8 cellular contexts compared by ENCODE assay signal in genomic region chr10:79249156-79250121, GRCh38.
DNase-seq lines count a peak whose midpoint lies in the region; ATAC-seq and TF ChIP-seq lines count a peak whose summit lies in the region.

No MANE protein-coding gene starts in this region.

- H3K36me3 Mint-ChIP-seq in Calu3 (ENCODE audit: insufficient read depth, unreplicated experiment) = peaks cover 4% of the 10 kb centered on the region

- BruUV-seq in Calu3 (replicated peaks; lab: Mats Ljungman, UMichigan) = no TSS peak

- H3K9me3 ChIP-seq in heart right ventricle (no peaks in the 10 kb centered on the region), thoracic aorta (no peaks in the 10 kb centered on the region), WERI-Rb-1 (ENCODE audit: severe bottlenecking) (no peaks in the 10 kb centered on the region)

- DNase-seq in heart right ventricle (peak in 1 of 2 donors; percentile 14), left cardiac atrium (no peak), caudate nucleus (lab: John Stamatoyannopoulos, UW) (no peak), thoracic aorta (ENCODE audit: low spot score) (no peak), WERI-Rb-1 (no peak), Calu3 (no peak), inferior parietal cortex (ENCODE audit: extremely low spot score) (no peak)

- 85 to 86% methylated on average over 20 of the region's 20 CpGs for WGBS in heart right ventricle, 2 donors

- H3K27ac ChIP-seq in heart right ventricle (peak overlapping the region in 8 of 10 donors; percentile 16 to 95 (median 88)), caudate nucleus (ENCODE audit: low read depth, low read length) (peak overlapping the region; percentile 59), thoracic aorta (peak overlapping the region; percentile 91 to 98), WERI-Rb-1 (no peak overlapping the region)

- H3K36me3 ChIP-seq in heart right ventricle = peaks cover 0 to 7% (median 0%) of the 10 kb centered on the region in 9 donors
- H3K36me3 ChIP-seq in thoracic aorta = no peaks in the 10 kb centered on the region
- peaks cover 18% of the 10 kb centered on the region for H3K36me3 ChIP-seq in WERI-Rb-1

- peaks cover 54 to 100% (median 85%) of the 10 kb centered on the region in 9 donors for H3K4me1 ChIP-seq in heart right ventricle
- H3K4me1 ChIP-seq in thoracic aorta (ENCODE audit: control insufficient read depth in 1 of 2, low read depth in 2 of 2) = peaks cover 47 to 64% of the 10 kb centered on the region in 2 donors

- TF ChIP-seq CTCF in heart right ventricle (IDR thresholded peaks at IDR 0.05) (no peak), thoracic aorta (IDR thresholded peaks at IDR 0.05) (no peak), WERI-Rb-1 (IDR thresholded peaks at IDR 0.05; ENCODE audit: low read depth, low read length) (no peak), Calu3 (IDR thresholded peaks at IDR 0.05; ENCODE audit: unreplicated experiment) (no peak)

- no peaks in the 10 kb centered on the region for H3K9me3 Mint-ChIP-seq in Calu3 (ENCODE audit: low read depth, unreplicated experiment)

- CTCF ChIA-PET in Calu3 (lab: Charles Lee) = no interaction called here

- no peak overlapping the region for H3K27ac Mint-ChIP-seq in Calu3 (ENCODE audit: unreplicated experiment)

- H3K4me1 Mint-ChIP-seq in Calu3 (ENCODE audit: low read depth, unreplicated experiment) = peaks cover 13% of the 10 kb centered on the region

- H3K4me3 ChIP-seq in heart right ventricle (no peak overlapping the region), thoracic aorta (no peak overlapping the region), WERI-Rb-1 (ENCODE audit: low read depth, low read length) (no peak overlapping the region)

- no peaks in the 10 kb centered on the region for H3K27me3 ChIP-seq in heart right ventricle
- H3K27me3 ChIP-seq in thoracic aorta (replicated peaks; ENCODE audit: insufficient read depth) = no peaks in the 10 kb centered on the region
- H3K27me3 ChIP-seq in WERI-Rb-1 (ENCODE audit: insufficient read depth, low read depth, severe bottlenecking) = no peaks in the 10 kb centered on the region

- intact Hi-C loops in heart right ventricle (cut with DNase I) = loop anchor here in 1 of 10 donors (10.0 kb wide), 1 partner anchor 95 kb away; the partner anchor contains the start of gene PPIF
- intact Hi-C loops in left cardiac atrium (cut with DNase I) = no loop called here
- intact Hi-C loops in Calu3 (cut with micrococcal nuclease; ENCODE audit: unreplicated experiment) = no loop called here

- ATAC-seq in heart right ventricle (no peak), left cardiac atrium (no peak), HG03095 (IDR thresholded peaks at IDR 0.05; ENCODE audit: unreplicated experiment) (peak; percentile 52), thoracic aorta (ENCODE audit: insufficient number of reproducible peaks, low FRiP score, low read depth) (no peak)

- no peak overlapping the region for H3K4me3 Mint-ChIP-seq in Calu3 (ENCODE audit: low read depth, unreplicated experiment)

- H3K27me3 Mint-ChIP-seq in Calu3 (ENCODE audit: unreplicated experiment) = no peaks in the 10 kb centered on the region
